In genomic region chrX:105299286-105299685, GRCh38 we compare ENCODE assay signal across 1 cellular context.
TF ChIP-seq lines count a peak whose summit lies in the region.

No MANE protein-coding gene starts in this region.

TF ChIP-seq in H1, 55 proteins besides CTCF, POLR2A, EP300 and RAD21 (continued from another document):
- TF ChIP-seq CHD7 (IDR thresholded peaks at IDR 0.05; ENCODE audit: insufficient replicate concordance, low read length) (no peak), SP2 (IDR thresholded peaks at IDR 0.05; ENCODE audit: low read length) (no peak), CBX5 (IDR thresholded peaks at IDR 0.05; ENCODE audit: low read depth, low read length) (no peak), TCF12 (IDR thresholded peaks at IDR 0.05; ENCODE audit: low read depth, low read length) (no peak), NANOG (IDR thresholded peaks at IDR 0.05; ENCODE audit: insufficient read depth, low read depth, low read length, poor library complexity, severe bottlenecking) (no peak), GTF2F1 (IDR thresholded peaks at IDR 0.05; ENCODE audit: borderline replicate concordance, low read depth, low read length) (no peak), SAP30 (IDR thresholded peaks at IDR 0.05; ENCODE audit: insufficient read depth, insufficient replicate concordance, low read length) (no peak), USF2 (IDR thresholded peaks at IDR 0.05; ENCODE audit: low read length) (no peak), RFX5 (IDR thresholded peaks at IDR 0.05; ENCODE audit: borderline replicate concordance, low read depth, low read length) (no peak), POU5F1 (IDR thresholded peaks at IDR 0.05; ENCODE audit: low read depth, low read length) (no peak)
TF ChIP-seq in H1: peak in this region for 0.
